In genomic region chr12:122669397-122670070, GRCh38 we compare ENCODE assay signal across 20 cellular contexts. TPM values are rescaled to one million over a fixed set of nuclear protein-coding genes. Genes with fewer than 3 reads are reported as not detected.
DNase-seq lines count a peak whose midpoint lies in the region; TF ChIP-seq lines count a peak whose summit lies in the region.
"Had no signal": no experiment of that assay in that cellular context is flagged by ENCODE, and none has a peak within 500 bp of the region (broad histone marks: within the 10 kb centered on the region; RNA-seq: fewer than 3 reads in every experiment).

No MANE protein-coding gene starts in this region.

- TF ChIP-seq CTCF in astrocyte of the spinal cord (IDR thresholded peaks at IDR 0.05; ENCODE audit: low read depth, low read length) = no peak

- in situ Hi-C loops in astrocyte of the spinal cord (cut with HindIII; ENCODE audit: low sequenced_read_pairs) = no loop called here

- no peak overlapping the region for H3K4me3 ChIP-seq in astrocyte of the spinal cord (ENCODE audit: low read depth, low read length)
- H3K4me3 ChIP-seq: thoracic aorta had no signal

- peak; percentile 52 for DNase-seq in AG08396 (ENCODE audit: low spot score)
- peak; percentile 52 for DNase-seq in HT-29 (ENCODE audit: low spot score)
- peak; percentile 50 for DNase-seq in astrocyte of the spinal cord (ENCODE audit: low read depth, low spot score)
- DNase-seq in kidney glomerular epithelial cell (lab: John Stamatoyannopoulos, UW) = peak; percentile 73
- no peak for DNase-seq in DMS53 (lab: John Stamatoyannopoulos, UW)
- DNase-seq in activated T-cell treated with anti-CD3 and anti-CD28 coated beads for 4 hours = no peak
- no peak for DNase-seq in stimulated activated CD8-positive, alpha-beta memory T cell treated with anti-CD3 and anti-CD28 coated beads, Interleukin-4, amount 100 ng/mL, for 48 hours
- DNase-seq in HPDE6-E6E7 (ENCODE audit: extremely low spot score) = no peak
- DNase-seq: activated CD4-positive, alpha-beta T cell treated with anti-CD3 and anti-CD28 coated beads, Interleukin-2, amount 50 U/mL, for 1 hour; aorta; DMS79; islet precursor cell; KG1; midbrain; NCI-H1694; NCI-H748 treated with DMSO at 0.1 percent for 48 hours; posterior cingulate gyrus; stimulated activated CD4-positive, alpha-beta T cell treated with anti-CD3 and anti-CD28 coated beads, Interleukin-15, amount 100 ng/mL, for 24 hours had no signal

RNA-seq across cellular contexts. Expression of gene HCAR2, which starts 33.6 kb away (rescaled TPM):
- 0.56 and 1.1 TPM in 2 replicates for total RNA-seq in HT-29 (2014; rRNA removed; shearing (Covaris generic))
- total RNA-seq: T-helper 2 cell treated with Interferon-gamma antibody and Interleukin-4, amounts not matched to agents 100 ng/mL and 5 ng/mL, for 36 hours had no signal

RNA-seq across cellular contexts. Expression of gene HCAR3, which starts 47.1 kb away (rescaled TPM):
- total RNA-seq in HT-29 (2014; rRNA removed; shearing (Covaris generic)) = 0.73 and 1.3 TPM in 2 replicates

Comparison
In these comparisons a context has a peak if more than half of its experiments do, and no peak if none do; other contexts are left out.
1. DNase-seq: peak in AG08396 (single experiment), HT-29 (single experiment), astrocyte of the spinal cord (single experiment) and kidney glomerular epithelial cell (single experiment); none in DMS53 (single experiment), activated T-cell treated with anti-CD3 and anti-CD28 coated beads for 4 hours (single experiment), stimulated activated CD8-positive, alpha-beta memory T cell treated with anti-CD3 and anti-CD28 coated beads, Interleukin-4, amount 100 ng/mL, for 48 hours (single experiment) and HPDE6-E6E7 (single experiment).